Comparison of ENCODE assay signal across 8 cellular contexts in the genomic region with DNA sequence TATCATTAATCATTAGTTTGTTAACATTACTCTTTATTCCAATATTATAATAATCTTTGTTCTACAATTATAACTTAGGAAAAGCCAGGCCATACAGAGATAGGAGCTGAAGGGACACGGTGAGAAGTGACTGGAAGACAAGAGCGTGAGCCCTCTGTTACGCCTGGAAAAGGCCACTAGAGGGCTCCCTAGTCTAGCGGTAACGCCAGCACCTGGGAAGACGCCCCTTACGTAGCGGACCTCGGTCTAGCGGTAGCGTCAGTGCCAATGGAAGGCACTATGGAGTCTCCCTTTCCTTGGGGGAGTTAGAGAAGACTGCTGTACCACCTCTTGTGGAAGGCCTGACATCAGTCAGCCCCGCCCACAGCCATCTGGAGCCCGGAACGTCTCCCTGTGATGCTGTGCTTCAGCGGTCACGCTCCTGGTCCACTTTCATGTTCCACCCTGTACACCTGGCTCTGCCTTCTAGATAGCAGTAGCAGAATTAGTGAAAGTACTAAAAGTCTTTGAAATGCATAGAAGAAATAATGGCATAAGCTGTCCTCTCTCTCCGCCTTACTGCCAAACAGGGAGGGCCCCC. TPM values are rescaled to one million over a fixed set of nuclear protein-coding genes. Genes with fewer than 3 reads are reported as not detected.
DNase-seq lines count a peak whose midpoint lies in the region; ATAC-seq and TF ChIP-seq lines count a peak whose summit lies in the region.
"Not testable (repeated sequence)": the region's sequence is repeated elsewhere in the genome, so short reads cannot be mapped to it uniquely, and the experiment has no call there.

No MANE protein-coding gene starts in this region.

- H3K27ac ChIP-seq in CD8-positive, alpha-beta T cell (ENCODE audit: low read depth, low read length); Panc1 (ENCODE audit: low read length); gastroesophageal sphincter; lower lobe of right lung: not testable (repeated sequence)

- TF ChIP-seq CTCF in CD8-positive, alpha-beta T cell (IDR thresholded peaks at IDR 0.05); Panc1 (IDR thresholded peaks at IDR 0.05); gastroesophageal sphincter (IDR thresholded peaks at IDR 0.05); lower lobe of right lung (IDR thresholded peaks at IDR 0.05): not testable (repeated sequence)

- in situ Hi-C loops in Panc1 (cut with HindIII; ENCODE audit: low pct_unique_long_range_greater_than_20kb, low sequenced_read_pairs): not testable (repeated sequence)

- CTCF ChIA-PET in CD8-positive, alpha-beta T cell (lab: Charles Lee); Panc1 (lab: Charles Lee): not testable (repeated sequence)

- H3K27ac Mint-ChIP-seq in CD8-positive, alpha-beta T cell; stimulated activated memory B cell treated with anti-CD40 and anti-IgM and Interleukin-4, amounts not matched to agents 10 μg/mL and 1 μg/mL and 100 μg/mL, for 72 hours: not testable (repeated sequence)

- H3K36me3 Mint-ChIP-seq in CD8-positive, alpha-beta T cell; activated T-cell treated with anti-CD3 and anti-CD28 coated beads, Interleukin-2, amount 50 U/mL, for 4 hours (ENCODE audit: insufficient read depth); stimulated activated memory B cell treated with anti-CD40 and anti-IgM and Interleukin-4, amounts not matched to agents 10 μg/mL and 1 μg/mL and 100 μg/mL, for 72 hours: not testable (repeated sequence)

- not testable (repeated sequence) for TF ChIP-seq EP300 in gastroesophageal sphincter (IDR thresholded peaks at IDR 0.05)

- not testable (repeated sequence) for BruUV-seq in Panc1 (replicated peaks; lab: Mats Ljungman, UMichigan)

- not testable (repeated sequence) for H3K27me3 ChIP-seq in CD8-positive, alpha-beta T cell (ENCODE audit: insufficient read depth, low read length); Panc1 (ENCODE audit: control insufficient read depth, insufficient read depth, low read length); gastroesophageal sphincter; lower lobe of right lung (ENCODE audit: low read depth)

- H3K4me3 ChIP-seq in CD8-positive, alpha-beta T cell (ENCODE audit: low read depth, low read length); Panc1 (ENCODE audit: low read depth in 2 of 2, low read length in 2 of 2); gastroesophageal sphincter; lower lobe of right lung: not testable (repeated sequence)

- not testable (repeated sequence) for TF ChIP-seq POLR2A in gastroesophageal sphincter (IDR thresholded peaks at IDR 0.05)

- intact Hi-C loops in CD8-positive, alpha-beta T cell (cut with DNase I, micrococcal nuclease); Panc1 (cut with micrococcal nuclease; ENCODE audit: unreplicated experiment); lower lobe of right lung (cut with DNase I): not testable (repeated sequence)

- H3K27me3 Mint-ChIP-seq in CD8-positive, alpha-beta T cell (ENCODE audit: low read depth); activated T-cell treated with anti-CD3 and anti-CD28 coated beads, Interleukin-2, amount 50 U/mL, for 4 hours (ENCODE audit: low read depth); stimulated activated memory B cell treated with anti-CD40 and anti-IgM and Interleukin-4, amounts not matched to agents 10 μg/mL and 1 μg/mL and 100 μg/mL, for 72 hours: not testable (repeated sequence)

- ATAC-seq in CD8-positive, alpha-beta T cell: peak; percentile 72
- ATAC-seq in GM21526 (IDR thresholded peaks at IDR 0.05; ENCODE audit: low FRiP score, unreplicated experiment): peak; percentile 58
- peak; percentile 87 for ATAC-seq in HG02973 (IDR thresholded peaks at IDR 0.05; ENCODE audit: unreplicated experiment)
- peak; percentile 95 for ATAC-seq in Panc1
- peak; percentile 88 to 89 for ATAC-seq in activated T-cell treated with anti-CD3 and anti-CD28 coated beads, Interleukin-2, amount 50 U/mL, for 4 hours
- peak; percentile 62 for ATAC-seq in gastroesophageal sphincter
- peak; percentile 86 to 87 for ATAC-seq in lower lobe of right lung
- ATAC-seq in stimulated activated memory B cell treated with anti-CD40 and anti-IgM and Interleukin-4, amounts not matched to agents 10 μg/mL and 1 μg/mL and 100 μg/mL, for 72 hours: peak; percentile 64

- H3K4me1 Mint-ChIP-seq in CD8-positive, alpha-beta T cell (ENCODE audit: low read depth); activated T-cell treated with anti-CD3 and anti-CD28 coated beads, Interleukin-2, amount 50 U/mL, for 4 hours (ENCODE audit: low read depth); stimulated activated memory B cell treated with anti-CD40 and anti-IgM and Interleukin-4, amounts not matched to agents 10 μg/mL and 1 μg/mL and 100 μg/mL, for 72 hours: not testable (repeated sequence)

- 100% methylated on average over 1 of the region's 17 CpGs; no CpG with 5 or more reads in 1 of the 2 donors for WGBS in gastroesophageal sphincter (ENCODE audit: low coverage in 1 of 2), 2 donors

- not testable (repeated sequence) for H3K4me1 ChIP-seq in CD8-positive, alpha-beta T cell (ENCODE audit: insufficient read depth, low read length); Panc1 (ENCODE audit: control insufficient read depth, insufficient read depth, low read length); gastroesophageal sphincter; lower lobe of right lung

- DNase-seq in CD8-positive, alpha-beta T cell; Panc1 (ENCODE audit: low read depth, low spot score); activated T-cell treated with anti-CD3 and anti-CD28 coated beads, Interleukin-2, amount 50 U/mL, for 4 hours; lower lobe of right lung: not testable (repeated sequence)

- H3K36me3 ChIP-seq in CD8-positive, alpha-beta T cell (ENCODE audit: insufficient read depth, low read length); Panc1 (ENCODE audit: control insufficient read depth, insufficient read depth, low read length); gastroesophageal sphincter; lower lobe of right lung: not testable (repeated sequence)

- POLR2A ChIA-PET in CD8-positive, alpha-beta T cell (lab: Charles Lee); Panc1 (lab: Charles Lee): not testable (repeated sequence)

- H3K4me3 Mint-ChIP-seq in CD8-positive, alpha-beta T cell; stimulated activated memory B cell treated with anti-CD40 and anti-IgM and Interleukin-4, amounts not matched to agents 10 μg/mL and 1 μg/mL and 100 μg/mL, for 72 hours: not testable (repeated sequence)
- H3K4me3 Mint-ChIP-seq in activated T-cell treated with anti-CD3 and anti-CD28 coated beads, Interleukin-2, amount 50 U/mL, for 4 hours: peak overlapping the region; percentile 29

- H3K9me3 ChIP-seq in CD8-positive, alpha-beta T cell (ENCODE audit: low read length); Panc1 (ENCODE audit: control insufficient read depth, insufficient read depth, low read depth, low read length); gastroesophageal sphincter; lower lobe of right lung: not testable (repeated sequence)

- H3K9me3 Mint-ChIP-seq in CD8-positive, alpha-beta T cell; activated T-cell treated with anti-CD3 and anti-CD28 coated beads, Interleukin-2, amount 50 U/mL, for 4 hours; stimulated activated memory B cell treated with anti-CD40 and anti-IgM and Interleukin-4, amounts not matched to agents 10 μg/mL and 1 μg/mL and 100 μg/mL, for 72 hours: not testable (repeated sequence)

RNA-seq across cellular contexts. Expression of a gene that starts 55.6 kb away (rescaled TPM):
- total RNA-seq in CD8-positive, alpha-beta T cell: 10 to 100 TPM; 13.6 to 15.7 TPM
- total RNA-seq in Panc1 (2021; ENCODE audit: unreplicated experiment) (84.3 TPM), gastroesophageal sphincter (100 to 1,000 TPM in 3 of 4 donors, 10 to 100 TPM in 1; 81.1 to 170 (median 147) TPM), lower lobe of right lung (47.3 TPM)
- polyA plus RNA-seq in Panc1 (2012; ENCODE audit: insufficient read length): 120 TPM
- total RNA-seq in activated T-cell treated with anti-CD3 and anti-CD28 coated beads, Interleukin-2, amount 50 U/mL, for 4 hours: 100 to 1,000 TPM in 1 of 3 donors, 10 to 100 TPM in 2; 35.4 to 104 (median 65.0) TPM
